ENCODE assay signal across 1 cellular context in genomic region chr12:65813983-65814382, GRCh38.
TF ChIP-seq lines count a peak whose summit lies in the region.

No MANE protein-coding gene starts in this region.

TF ChIP-seq in IMR-90, 13 proteins besides CTCF, POLR2A, EP300 and RAD21:
- TF ChIP-seq NFE2L2 (IDR thresholded peaks at IDR 0.05; ENCODE audit: low read depth, low read length) (no peak), RFX5 (IDR thresholded peaks at IDR 0.05; ENCODE audit: low read depth, low read length) (no peak), MAFK (IDR thresholded peaks at IDR 0.05; ENCODE audit: low read depth, low read length) (no peak), USF2 (IDR thresholded peaks at IDR 0.05; ENCODE audit: low read depth, low read length) (no peak), FOS (IDR thresholded peaks at IDR 0.05; ENCODE audit: low read depth, low read length) (no peak), RCOR1 (IDR thresholded peaks at IDR 0.05; ENCODE audit: insufficient replicate concordance, low read length) (no peak), MAZ (IDR thresholded peaks at IDR 0.05; ENCODE audit: borderline replicate concordance, low read depth, low read length) (no peak), CEBPB (IDR thresholded peaks at IDR 0.05; ENCODE audit: low read depth, low read length) (no peak), CHD1 (IDR thresholded peaks at IDR 0.05; ENCODE audit: low read depth, low read length) (no peak), BHLHE40 (IDR thresholded peaks at IDR 0.05; ENCODE audit: low read depth, low read length) (no peak), SMC3 (IDR thresholded peaks at IDR 0.05; ENCODE audit: low read depth, low read length) (no peak), MXI1 (IDR thresholded peaks at IDR 0.05; ENCODE audit: borderline replicate concordance, low read depth, low read length) (no peak)
- TF ChIP-seq, protein P1, sequence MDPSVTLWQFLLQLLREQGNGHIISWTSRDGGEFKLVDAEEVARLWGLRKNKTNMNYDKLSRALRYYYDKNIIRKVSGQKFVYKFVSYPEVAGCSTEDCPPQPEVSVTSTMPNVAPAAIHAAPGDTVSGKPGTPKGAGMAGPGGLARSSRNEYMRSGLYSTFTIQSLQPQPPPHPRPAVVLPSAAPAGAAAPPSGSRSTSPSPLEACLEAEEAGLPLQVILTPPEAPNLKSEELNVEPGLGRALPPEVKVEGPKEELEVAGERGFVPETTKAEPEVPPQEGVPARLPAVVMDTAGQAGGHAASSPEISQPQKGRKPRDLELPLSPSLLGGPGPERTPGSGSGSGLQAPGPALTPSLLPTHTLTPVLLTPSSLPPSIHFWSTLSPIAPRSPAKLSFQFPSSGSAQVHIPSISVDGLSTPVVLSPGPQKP (IDR thresholded peaks at IDR 0.05; ENCODE audit: borderline replicate concordance, low read depth, low read length), result no peak
